Comparison of ENCODE assay signal across 10 cellular contexts in genomic region chr16:2671741-2672140, GRCh38. TPM values are rescaled to one million over a fixed set of nuclear protein-coding genes. Genes with fewer than 3 reads are reported as not detected.
DNase-seq lines count a peak whose midpoint lies in the region; ATAC-seq, FAIRE-seq and TF ChIP-seq lines count a peak whose summit lies in the region.
"Had no signal": no experiment of that assay in that cellular context is flagged by ENCODE, and none has a peak within 500 bp of the region (broad histone marks: within the 10 kb centered on the region; RNA-seq: fewer than 3 reads in every experiment).

No MANE protein-coding gene starts in this region.

- ATAC-seq in activated T-cell treated with anti-CD3 and anti-CD28 coated beads, Interleukin-2, amount 50 U/mL, for 72 hours (replicated peaks in 1 of 2), result no peak
- ATAC-seq in thoracic aorta (ENCODE audit: insufficient number of reproducible peaks, low FRiP score, low read depth), result no peak

- H2AFZ ChIP-seq in keratinocyte (ENCODE audit: control insufficient read depth, low read length), result no peak overlapping the region

- H3K36me3 ChIP-seq in keratinocyte (ENCODE audit: control insufficient read depth in 2 of 2, extremely low read depth in 1 of 2, insufficient read depth in 2 of 2, low read length in 2 of 2) (peaks cover 0 to 3% of the 10 kb centered on the region in 2 experiments), thoracic aorta (peaks cover 9% of the 10 kb centered on the region)

- no peaks in the 10 kb centered on the region for H3K9me3 Mint-ChIP-seq in activated naive CD4-positive, alpha-beta T cell treated with anti-CD3 and anti-CD28 coated beads, Interleukin-2, amount 50 U/mL, for 24 hours
- H3K9me3 Mint-ChIP-seq in activated T-cell treated with anti-CD3 and anti-CD28 coated beads, Interleukin-2, amount 50 U/mL, for 72 hours, result no peaks in the 10 kb centered on the region

- H4K20me1 ChIP-seq in keratinocyte (ENCODE audit: control insufficient read depth, extremely low read depth, insufficient read depth, low read length), result peaks cover 3% of the 10 kb centered on the region

- no peaks in the 10 kb centered on the region for H3K27me3 Mint-ChIP-seq in activated naive CD4-positive, alpha-beta T cell treated with anti-CD3 and anti-CD28 coated beads, Interleukin-2, amount 50 U/mL, for 24 hours
- no peaks in the 10 kb centered on the region for H3K27me3 Mint-ChIP-seq in activated T-cell treated with anti-CD3 and anti-CD28 coated beads, Interleukin-2, amount 50 U/mL, for 72 hours (ENCODE audit: low read depth)

- H3K27me3 ChIP-seq in keratinocyte (ENCODE audit: control insufficient read depth, extremely low read depth, insufficient read depth, low read length), result no peaks in the 10 kb centered on the region
- no peaks in the 10 kb centered on the region for H3K27me3 ChIP-seq in thoracic aorta (replicated peaks; ENCODE audit: insufficient read depth)

- H3K27ac ChIP-seq in keratinocyte (ENCODE audit: control insufficient read depth, insufficient read depth, low read length) (no peak overlapping the region), thoracic aorta (no peak overlapping the region)

- no peak for DNase-seq in activated naive CD4-positive, alpha-beta T cell treated with anti-CD3 and anti-CD28 coated beads, Interleukin-2, amount 50 U/mL, for 16 hours
- DNase-seq in activated T-cell treated with anti-CD3 and anti-CD28 coated beads, Interleukin-2, amount 50 U/mL, for 72 hours, result no peak
- no peak for DNase-seq in keratinocyte (ENCODE audit: low read depth, low spot score)
- DNase-seq in thoracic aorta (ENCODE audit: low spot score), result no peak
- no peak for DNase-seq in RCC 7860 (ENCODE audit: low spot score)
- no peak for DNase-seq in NCI-H2029 (lab: John Stamatoyannopoulos, UW)
- no peak for DNase-seq in activated effector memory CD4-positive, alpha-beta T cell treated with Interleukin-2 at 50 U/mL for 16 hours
- DNase-seq: effector memory CD4-positive, alpha-beta T cell; NCI-H1092 treated with DMSO at 0.1 percent for 48 hours had no signal

- peaks cover 12% of the 10 kb centered on the region for H3K79me2 ChIP-seq in keratinocyte (ENCODE audit: control insufficient read depth, insufficient read depth, low read length)

- FAIRE-seq in keratinocyte (lab: Jason Lieb, UNC) (no peak), RCC 7860 (lab: Jason Lieb, UNC) (no peak)

- peaks cover 4% of the 10 kb centered on the region for H3K36me3 Mint-ChIP-seq in activated naive CD4-positive, alpha-beta T cell treated with anti-CD3 and anti-CD28 coated beads, Interleukin-2, amount 50 U/mL, for 24 hours
- H3K36me3 Mint-ChIP-seq in activated T-cell treated with anti-CD3 and anti-CD28 coated beads, Interleukin-2, amount 50 U/mL, for 72 hours (ENCODE audit: insufficient read depth in 2 of 2), result peaks cover 21 to 23% of the 10 kb centered on the region in 2 donors

- H3K9ac ChIP-seq in keratinocyte (ENCODE audit: control insufficient read depth, extremely low read depth, insufficient read depth, low read length), result peak overlapping the region; percentile 65

- H3K4me3 ChIP-seq in keratinocyte (ENCODE audit: control insufficient read depth in 2 of 3, extremely low read depth in 1 of 3, insufficient read depth in 2 of 3, low read depth in 1 of 3, low read length in 3 of 3) (peak overlapping the region in 2 of 3 experiments; percentile 43 to 66), thoracic aorta (peak overlapping the region; percentile 77)

- H3K9me1 ChIP-seq in keratinocyte (ENCODE audit: control insufficient read depth, extremely low read depth, insufficient read depth, low read length), result no peaks in the 10 kb centered on the region

- H3K4me1 Mint-ChIP-seq in activated naive CD4-positive, alpha-beta T cell treated with anti-CD3 and anti-CD28 coated beads, Interleukin-2, amount 50 U/mL, for 24 hours, result peaks cover 36% of the 10 kb centered on the region
- peaks cover 63% of the 10 kb centered on the region for H3K4me1 Mint-ChIP-seq in activated T-cell treated with anti-CD3 and anti-CD28 coated beads, Interleukin-2, amount 50 U/mL, for 72 hours (ENCODE audit: low read depth)

- H3K4me2 ChIP-seq in keratinocyte (ENCODE audit: control insufficient read depth, extremely low read depth, insufficient read depth, low read depth, low read length), result peak overlapping the region; percentile 89

- TF ChIP-seq CTCF in keratinocyte (optimal IDR thresholded peaks at IDR 0.05 in 1 of 3, IDR thresholded peaks at IDR 0.05 in 1 of 3, conservative IDR thresholded peaks at IDR 0.05 in 1 of 3; ENCODE audit: extremely low read depth in 1 of 3, insufficient read depth in 2 of 3, low read length in 3 of 3) (no peak), thoracic aorta (IDR thresholded peaks at IDR 0.05) (no peak)

- peak overlapping the region; percentile 88 for H3K4me3 Mint-ChIP-seq in activated naive CD4-positive, alpha-beta T cell treated with anti-CD3 and anti-CD28 coated beads, Interleukin-2, amount 50 U/mL, for 24 hours
- H3K4me3 Mint-ChIP-seq in activated T-cell treated with anti-CD3 and anti-CD28 coated beads, Interleukin-2, amount 50 U/mL, for 72 hours, result peak overlapping the region; percentile 81 to 95

- H3K9me3 ChIP-seq in keratinocyte (ENCODE audit: control insufficient read depth, low read depth, low read length), result no peaks in the 10 kb centered on the region
- no peaks in the 10 kb centered on the region for H3K9me3 ChIP-seq in thoracic aorta

- dilution Hi-C loops in keratinocyte (cut with MboI; ENCODE audit: extremely low pct_ligation_motif_present, low sequenced_read_pairs), result no loop called here

- H3K4me1 ChIP-seq in keratinocyte (ENCODE audit: control insufficient read depth, extremely low read depth, insufficient read depth, low read length), result peaks cover 9% of the 10 kb centered on the region
- H3K4me1 ChIP-seq in thoracic aorta (ENCODE audit: control insufficient read depth in 1 of 2, low read depth in 2 of 2), result peaks cover 6 to 26% of the 10 kb centered on the region in 2 donors

- H3K27ac Mint-ChIP-seq in activated naive CD4-positive, alpha-beta T cell treated with anti-CD3 and anti-CD28 coated beads, Interleukin-2, amount 50 U/mL, for 24 hours, result no peak overlapping the region
- no peak overlapping the region for H3K27ac Mint-ChIP-seq in activated T-cell treated with anti-CD3 and anti-CD28 coated beads, Interleukin-2, amount 50 U/mL, for 72 hours

RNA-seq across cellular contexts. Expression of gene KCTD5, which starts 10.6 kb away (rescaled TPM):
- total RNA-seq in activated T-cell treated with anti-CD3 and anti-CD28 coated beads, Interleukin-2, amount 50 U/mL, for 72 hours, result 10 to 100 TPM; 44.8 to 50.2 TPM
- polyA plus RNA-seq in keratinocyte, result 29.0 to 41.1 TPM (median 36.1 TPM) in 3 replicates
- polyA plus RNA-seq in keratinocyte (2011; ENCODE audit: low read depth), result 65.3 TPM
- 26.3 and 41.3 TPM in 2 replicates for polyA plus RNA-seq in keratinocyte (2011; cell fraction: cytosol; rRNA removed)
- polyA plus RNA-seq in keratinocyte (2011; cell fraction: nucleus; rRNA removed), result 38.9 and 43.7 TPM in 2 replicates
- polyA plus RNA-seq in keratinocyte (2012; ENCODE audit: low replicate concordance), result 27.1 and 31.1 TPM in 2 replicates
- 21.5 to 50.1 TPM (median 23.4 TPM) in 3 replicates for polyA minus RNA-seq in keratinocyte
- 38.0 TPM for polyA minus RNA-seq in keratinocyte (2011; cell fraction: cytosol; rRNA and poly(A)+ RNA removed)
- 19.9 and 28.2 TPM in 2 replicates for polyA minus RNA-seq in keratinocyte (2011; cell fraction: nucleus; rRNA and poly(A)+ RNA removed)
- 10 to 100 TPM; 13.8 to 19.2 TPM for total RNA-seq in thoracic aorta

RNA-seq across cellular contexts. Expression of gene PRSS27, which starts 48.3 kb away (rescaled TPM):
- total RNA-seq in activated T-cell treated with anti-CD3 and anti-CD28 coated beads, Interleukin-2, amount 50 U/mL, for 72 hours, result 1 to 10 TPM; 7.6 to 8.8 TPM
- polyA plus RNA-seq in keratinocyte, result 0.20 to 0.67 TPM (median 0.22 TPM) in 3 replicates
- polyA plus RNA-seq in keratinocyte (2011; ENCODE audit: low read depth), result 0.45 TPM
- 0.34 and 0.73 TPM in 2 replicates for polyA plus RNA-seq in keratinocyte (2011; cell fraction: cytosol; rRNA removed)
- polyA plus RNA-seq in keratinocyte (2011; cell fraction: nucleus; rRNA removed), result 0.73 and 1.3 TPM in 2 replicates
- 0.29 and 1.5 TPM in 2 replicates for polyA plus RNA-seq in keratinocyte (2012; ENCODE audit: low replicate concordance)
- 0.07 TPM in 1 of 3 replicates, not detected in the others for polyA minus RNA-seq in keratinocyte
- not detected for polyA minus RNA-seq in keratinocyte (2011; cell fraction: cytosol; rRNA and poly(A)+ RNA removed)
- 0.53 TPM in 1 of 2 replicates, not detected in the other for polyA minus RNA-seq in keratinocyte (2011; cell fraction: nucleus; rRNA and poly(A)+ RNA removed)
- 1 to 10 TPM; 4.4 to 8.7 TPM for total RNA-seq in thoracic aorta
